Comparison of ENCODE assay signal across 1 cellular context in genomic region chr10:104231784-104232612, GRCh38.
A peak's percentile ranks its signal among the peaks of the same experiment; 100 is the strongest.
TF ChIP-seq lines count a peak whose summit lies in the region.

A gene with protein sequence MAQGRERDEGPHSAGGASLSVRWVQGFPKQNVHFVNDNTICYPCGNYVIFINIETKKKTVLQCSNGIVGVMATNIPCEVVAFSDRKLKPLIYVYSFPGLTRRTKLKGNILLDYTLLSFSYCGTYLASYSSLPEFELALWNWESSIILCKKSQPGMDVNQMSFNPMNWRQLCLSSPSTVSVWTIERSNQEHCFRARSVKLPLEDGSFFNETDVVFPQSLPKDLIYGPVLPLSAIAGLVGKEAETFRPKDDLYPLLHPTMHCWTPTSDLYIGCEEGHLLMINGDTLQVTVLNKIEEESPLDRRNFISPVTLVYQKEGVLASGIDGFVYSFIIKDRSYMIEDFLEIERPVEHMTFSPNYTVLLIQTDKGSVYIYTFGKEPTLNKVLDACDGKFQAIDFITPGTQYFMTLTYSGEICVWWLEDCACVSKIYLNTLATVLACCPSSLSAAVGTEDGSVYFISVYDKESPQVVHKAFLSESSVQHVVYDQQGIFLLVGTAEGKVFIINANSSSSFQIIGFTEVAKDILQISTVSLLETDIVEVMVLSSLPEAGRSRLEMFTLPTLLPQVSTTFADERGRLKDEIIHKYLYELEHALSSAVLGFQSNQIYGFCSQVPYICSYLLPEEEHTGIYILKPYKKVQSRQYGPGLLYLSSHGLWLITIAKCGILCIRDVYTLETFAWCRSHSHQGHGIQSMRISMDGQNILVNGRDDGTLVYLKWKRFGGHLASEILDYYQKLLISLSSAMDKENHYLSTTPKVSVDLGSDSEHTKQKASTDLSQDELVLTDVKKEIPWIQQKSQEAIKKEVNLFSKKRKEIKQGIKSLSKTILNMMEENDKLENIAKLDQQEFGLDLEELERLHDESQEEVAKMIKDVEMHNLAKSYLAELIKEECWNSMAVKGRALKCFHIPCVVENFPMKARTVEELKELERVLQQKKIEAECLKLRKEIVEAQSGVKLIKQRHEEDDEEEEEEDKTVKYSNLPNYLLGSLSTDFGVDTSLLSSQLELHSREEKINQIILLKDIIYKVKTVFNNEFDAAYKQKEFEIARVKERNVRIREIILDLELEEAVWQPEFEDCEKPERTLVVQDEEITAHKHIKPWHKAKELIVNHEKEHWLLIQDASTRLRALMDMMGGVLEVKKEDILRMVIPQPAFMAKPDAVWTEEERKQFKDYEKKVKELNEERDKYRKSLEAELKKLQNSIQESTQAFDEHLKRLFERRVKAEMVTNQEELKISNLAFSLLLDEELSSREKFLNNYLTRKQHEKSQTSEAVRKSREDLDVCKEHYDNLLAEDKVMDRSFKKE (N-terminal part only) (minus strand): TSS chr10:104232364. CDS start chr10:104232246, 118 bp downstream.

TF ChIP-seq in K562, 482 proteins besides CTCF, POLR2A, EP300 and RAD21 (continued from another document):
- TF ChIP-seq SREBF2 (CRISPR knock-in tag; IDR thresholded peaks at IDR 0.05) (no peak), ZNF764 (CRISPR knock-in tag; IDR thresholded peaks at IDR 0.05; ENCODE audit: low read depth) (no peak), POLR3G (IDR thresholded peaks at IDR 0.05; ENCODE audit: extremely low read depth, insufficient read length, insufficient replicate concordance) (no peak), NFATC3 (IDR thresholded peaks at IDR 0.05) (no peak), ZNF384 (IDR thresholded peaks at IDR 0.05; ENCODE audit: low read depth, low read length) (no peak), RB1 (IDR thresholded peaks at IDR 0.05; ENCODE audit: low read depth) (peak; percentile 61; the same call in 1 of the 2 replicates), ZC3H4 (CRISPR knock-in tag; IDR thresholded peaks at IDR 0.05; ENCODE audit: borderline replicate concordance) (no peak), ZKSCAN8 (CRISPR knock-in tag; IDR thresholded peaks at IDR 0.05) (no peak), HCFC1 (IDR thresholded peaks at IDR 0.05; ENCODE audit: low read depth, low read length) (peak; percentile 60), TRIM28 (IDR thresholded peaks at IDR 0.05) (no peak), ELF1 (tag; IDR thresholded peaks at IDR 0.05) (no peak), CBFB (CRISPR knock-in tag; IDR thresholded peaks at IDR 0.05) (no peak), KLF6 (CRISPR knock-in tag; IDR thresholded peaks at IDR 0.05; ENCODE audit: borderline replicate concordance) (no peak), POLR2G (IDR thresholded peaks at IDR 0.05; ENCODE audit: low read depth, low read length) (peak; percentile 77), PTTG1 (tag; IDR thresholded peaks at IDR 0.05; ENCODE audit: low read depth) (no peak), NELFE (IDR thresholded peaks at IDR 0.05; ENCODE audit: insufficient read depth, insufficient read length) (no peak), KAT2B (IDR thresholded peaks at IDR 0.05; ENCODE audit: low read depth, low read length) (no peak), RBM25 (IDR thresholded peaks at IDR 0.05; ENCODE audit: low read depth, low read length, severe bottlenecking) (peak; percentile 98), KLF16 (IDR thresholded peaks at IDR 0.05) (no peak), BCOR (IDR thresholded peaks at IDR 0.05) (no peak), ERF (CRISPR knock-in tag; IDR thresholded peaks at IDR 0.05) (no peak), DLX4 (CRISPR knock-in tag; IDR thresholded peaks at IDR 0.05) (no peak), RFX7 (CRISPR knock-in tag; IDR thresholded peaks at IDR 0.05) (no peak), ZNF140 (CRISPR knock-in tag; IDR thresholded peaks at IDR 0.05) (no peak), RNF2 (IDR thresholded peaks at IDR 0.05) (no peak), ZNF584 (CRISPR knock-in tag; IDR thresholded peaks at IDR 0.05; ENCODE audit: low read depth) (no peak), PTRF (tag; IDR thresholded peaks at IDR 0.05) (no peak), XRCC4 (IDR thresholded peaks at IDR 0.05; ENCODE audit: extremely low read depth, insufficient read depth, insufficient read length) (no peak)
- TF ChIP-seq, protein P1, sequence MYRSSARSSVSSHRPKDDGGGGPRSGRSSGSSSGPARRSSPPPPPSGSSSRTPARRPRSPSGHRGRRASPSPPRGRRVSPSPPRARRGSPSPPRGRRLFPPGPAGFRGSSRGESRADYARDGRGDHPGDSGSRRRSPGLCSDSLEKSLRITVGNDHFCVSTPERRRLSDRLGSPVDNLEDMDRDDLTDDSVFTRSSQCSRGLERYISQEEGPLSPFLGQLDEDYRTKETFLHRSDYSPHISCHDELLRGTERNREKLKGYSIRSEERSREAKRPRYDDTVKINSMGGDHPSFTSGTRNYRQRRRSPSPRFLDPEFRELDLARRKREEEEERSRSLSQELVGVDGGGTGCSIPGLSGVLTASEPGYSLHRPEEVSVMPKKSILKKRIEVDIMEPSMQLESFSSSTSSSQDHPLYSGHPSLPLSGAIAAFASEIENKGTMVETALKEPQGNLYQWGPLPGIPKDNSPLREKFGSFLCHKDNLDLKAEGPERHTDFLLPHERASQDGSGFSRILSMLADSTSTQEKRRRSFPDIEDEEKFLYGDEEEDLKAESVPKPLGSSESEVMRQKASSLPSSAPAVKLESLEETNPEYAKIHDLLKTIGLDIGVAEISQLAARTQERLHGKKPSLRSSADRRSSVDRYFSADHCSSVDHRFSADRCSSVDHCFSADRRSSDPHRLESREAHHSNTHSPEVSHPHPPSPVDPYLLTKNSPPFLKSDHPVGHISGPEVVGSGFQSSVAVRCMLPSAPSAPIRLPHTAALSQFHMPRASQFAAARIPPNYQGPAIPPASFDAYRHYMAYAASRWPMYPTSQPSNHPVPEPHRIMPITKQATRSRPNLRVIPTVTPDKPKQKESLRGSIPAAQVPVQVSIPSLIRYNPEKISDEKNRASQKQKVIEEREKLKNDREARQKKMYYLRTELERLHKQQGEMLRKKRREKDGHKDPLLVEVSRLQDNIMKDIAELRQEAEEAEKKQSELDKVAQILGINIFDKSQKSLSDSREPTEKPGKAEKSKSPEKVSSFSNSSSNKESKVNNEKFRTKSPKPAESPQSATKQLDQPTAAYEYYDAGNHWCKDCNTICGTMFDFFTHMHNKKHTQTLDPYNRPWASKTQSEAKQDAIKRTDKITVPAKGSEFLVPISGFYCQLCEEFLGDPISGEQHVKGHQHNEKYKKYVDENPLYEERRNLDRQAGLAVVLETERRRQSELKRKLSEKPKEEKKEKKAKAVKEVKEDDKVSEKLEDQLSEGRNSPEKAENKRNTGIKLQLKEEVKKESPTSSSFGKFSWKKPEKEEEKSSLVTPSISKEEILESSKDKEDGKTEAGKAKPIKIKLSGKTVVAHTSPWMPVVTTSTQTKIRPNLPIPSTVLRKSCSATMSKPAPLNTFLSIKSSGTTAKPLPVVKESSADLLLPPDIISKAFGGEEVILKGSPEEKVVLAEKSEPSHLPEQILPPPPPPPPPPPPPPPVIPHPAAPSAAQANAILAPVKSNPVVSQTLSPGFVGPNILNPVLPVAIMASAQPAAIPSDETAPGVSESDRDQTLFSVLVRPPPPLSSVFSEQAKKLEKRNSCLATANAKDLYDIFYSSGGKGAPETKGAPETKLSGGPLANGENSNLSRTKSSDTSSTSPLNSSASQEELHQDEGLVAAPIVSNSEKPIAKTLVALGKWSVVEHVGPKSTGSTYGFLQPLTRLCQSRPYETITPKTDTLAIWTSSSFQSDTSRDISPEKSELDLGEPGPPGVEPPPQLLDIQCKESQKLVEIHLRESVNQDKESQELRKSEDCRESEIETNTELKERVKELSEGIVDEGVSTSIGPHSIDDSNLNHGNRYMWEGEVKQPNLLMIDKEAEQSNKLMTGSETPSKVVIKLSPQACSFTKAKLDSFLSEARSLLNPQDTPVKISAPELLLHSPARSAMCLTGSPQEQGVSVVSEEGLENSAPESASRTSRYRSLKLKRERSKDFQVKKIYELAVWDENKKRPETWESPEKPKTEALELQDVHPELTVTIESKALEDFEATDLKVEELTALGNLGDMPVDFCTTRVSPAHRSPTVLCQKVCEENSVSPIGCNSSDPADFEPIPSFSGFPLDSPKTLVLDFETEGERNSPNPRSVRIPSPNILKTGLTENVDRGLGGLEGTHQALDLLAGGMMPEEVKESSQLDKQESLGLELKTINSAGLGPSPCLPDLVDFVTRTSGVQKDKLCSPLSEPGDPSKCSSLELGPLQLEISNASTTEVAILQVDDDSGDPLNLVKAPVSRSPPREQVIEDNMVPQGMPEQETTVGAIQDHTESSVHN (IDR thresholded peaks at IDR 0.05; ENCODE audit: borderline replicate concordance in 1 of 2, low read depth in 1 of 2) = no peak
- TF ChIP-seq, protein P2, sequence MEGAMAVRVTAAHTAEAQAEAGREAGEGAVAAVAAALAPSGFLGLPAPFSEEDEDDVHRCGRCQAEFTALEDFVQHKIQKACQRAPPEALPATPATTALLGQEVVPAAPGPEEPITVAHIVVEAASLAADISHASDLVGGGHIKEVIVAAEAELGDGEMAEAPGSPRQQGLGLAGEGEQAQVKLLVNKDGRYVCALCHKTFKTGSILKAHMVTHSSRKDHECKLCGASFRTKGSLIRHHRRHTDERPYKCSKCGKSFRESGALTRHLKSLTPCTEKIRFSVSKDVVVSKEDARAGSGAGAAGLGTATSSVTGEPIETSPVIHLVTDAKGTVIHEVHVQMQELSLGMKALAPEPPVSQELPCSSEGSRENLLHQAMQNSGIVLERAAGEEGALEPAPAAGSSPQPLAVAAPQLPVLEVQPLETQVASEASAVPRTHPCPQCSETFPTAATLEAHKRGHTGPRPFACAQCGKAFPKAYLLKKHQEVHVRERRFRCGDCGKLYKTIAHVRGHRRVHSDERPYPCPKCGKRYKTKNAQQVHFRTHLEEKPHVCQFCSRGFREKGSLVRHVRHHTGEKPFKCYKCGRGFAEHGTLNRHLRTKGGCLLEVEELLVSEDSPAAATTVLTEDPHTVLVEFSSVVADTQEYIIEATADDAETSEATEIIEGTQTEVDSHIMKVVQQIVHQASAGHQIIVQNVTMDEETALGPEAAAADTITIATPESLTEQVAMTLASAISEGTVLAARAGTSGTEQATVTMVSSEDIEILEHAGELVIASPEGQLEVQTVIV (CRISPR knock-in tag; IDR thresholded peaks at IDR 0.05; ENCODE audit: borderline replicate concordance) = no peak
- TF ChIP-seq, protein P3, sequence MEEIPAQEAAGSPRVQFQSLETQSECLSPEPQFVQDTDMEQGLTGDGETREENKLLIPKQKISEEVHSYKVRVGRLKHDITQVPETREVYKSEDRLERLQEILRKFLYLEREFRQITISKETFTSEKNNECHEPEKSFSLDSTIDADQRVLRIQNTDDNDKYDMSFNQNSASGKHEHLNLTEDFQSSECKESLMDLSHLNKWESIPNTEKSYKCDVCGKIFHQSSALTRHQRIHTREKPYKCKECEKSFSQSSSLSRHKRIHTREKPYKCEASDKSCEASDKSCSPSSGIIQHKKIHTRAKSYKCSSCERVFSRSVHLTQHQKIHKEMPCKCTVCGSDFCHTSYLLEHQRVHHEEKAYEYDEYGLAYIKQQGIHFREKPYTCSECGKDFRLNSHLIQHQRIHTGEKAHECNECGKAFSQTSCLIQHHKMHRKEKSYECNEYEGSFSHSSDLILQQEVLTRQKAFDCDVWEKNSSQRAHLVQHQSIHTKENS (CRISPR knock-in tag; IDR thresholded peaks at IDR 0.05) = no peak
- TF ChIP-seq, protein P4, sequence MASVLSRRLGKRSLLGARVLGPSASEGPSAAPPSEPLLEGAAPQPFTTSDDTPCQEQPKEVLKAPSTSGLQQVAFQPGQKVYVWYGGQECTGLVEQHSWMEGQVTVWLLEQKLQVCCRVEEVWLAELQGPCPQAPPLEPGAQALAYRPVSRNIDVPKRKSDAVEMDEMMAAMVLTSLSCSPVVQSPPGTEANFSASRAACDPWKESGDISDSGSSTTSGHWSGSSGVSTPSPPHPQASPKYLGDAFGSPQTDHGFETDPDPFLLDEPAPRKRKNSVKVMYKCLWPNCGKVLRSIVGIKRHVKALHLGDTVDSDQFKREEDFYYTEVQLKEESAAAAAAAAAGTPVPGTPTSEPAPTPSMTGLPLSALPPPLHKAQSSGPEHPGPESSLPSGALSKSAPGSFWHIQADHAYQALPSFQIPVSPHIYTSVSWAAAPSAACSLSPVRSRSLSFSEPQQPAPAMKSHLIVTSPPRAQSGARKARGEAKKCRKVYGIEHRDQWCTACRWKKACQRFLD (CRISPR knock-in tag; IDR thresholded peaks at IDR 0.05) = no peak
